8 cellular contexts compared by ENCODE assay signal in genomic region chr11:83156150-83156995, GRCh38. TPM values are rescaled to one million over a fixed set of nuclear protein-coding genes. Genes with fewer than 3 reads are reported as not detected.
DNase-seq lines count a peak whose midpoint lies in the region; FAIRE-seq and TF ChIP-seq lines count a peak whose summit lies in the region.

No MANE protein-coding gene starts in this region.

- H3K9me3 ChIP-seq in HAP-1 = no peaks in the 10 kb centered on the region
- no peaks in the 10 kb centered on the region for H3K9me3 ChIP-seq in MG63
- no peaks in the 10 kb centered on the region for H3K9me3 ChIP-seq in neural progenitor cell (ENCODE audit: low read depth)
- H3K9me3 ChIP-seq in thyroid gland = no peaks in the 10 kb centered on the region

- peaks cover 41% of the 10 kb centered on the region for H3K36me3 Mint-ChIP-seq in activated naive CD4-positive, alpha-beta T cell treated with anti-CD3 and anti-CD28 coated beads, Interleukin-2, amount 10 ng/mL, durations not matched to agents 7 days and 5 days
- peaks cover 9% of the 10 kb centered on the region for H3K36me3 Mint-ChIP-seq in neural progenitor cell

- DNase-seq in HAP-1 (ENCODE audit: low spot score in 2 of 2) (peak; percentile 99 to 100), MG63 (peak; percentile 98), SHP77 (lab: John Stamatoyannopoulos, UW) (peak; percentile 99 to 100), frontal cortex (ENCODE audit: low spot score in 2 of 2) (peak; percentile 89 to 94), neural progenitor cell (ENCODE audit: low spot score) (peak; percentile 99), thyroid gland (peak; percentile 99)
- peak; percentile 99 for DNase-seq in activated naive CD4-positive, alpha-beta T cell treated with anti-CD3 and anti-CD28 coated beads, Interleukin-2, amount 10 ng/mL, durations not matched to agents 7 days and 5 days

- no peaks in the 10 kb centered on the region for H3K9me3 Mint-ChIP-seq in activated naive CD4-positive, alpha-beta T cell treated with anti-CD3 and anti-CD28 coated beads, Interleukin-2, amount 10 ng/mL, durations not matched to agents 7 days and 5 days
- no peaks in the 10 kb centered on the region for H3K9me3 Mint-ChIP-seq in neural progenitor cell

- H3K4me1 Mint-ChIP-seq in activated naive CD4-positive, alpha-beta T cell treated with anti-CD3 and anti-CD28 coated beads, Interleukin-2, amount 10 ng/mL, durations not matched to agents 7 days and 5 days = peaks cover 35% of the 10 kb centered on the region
- H3K4me1 Mint-ChIP-seq in neural progenitor cell = peaks cover 25% of the 10 kb centered on the region

- in situ Hi-C loops in HAP-1 (cut with MboI; ENCODE audit: low sequenced_read_pairs) = loop anchor here (10.0 kb wide), 1 partner anchor 252 kb away; the partner anchor contains the start of genes DDIAS and PRCP

- H3F3A ChIP-seq in neural progenitor cell (ENCODE audit: low read depth) = peaks cover 25% of the 10 kb centered on the region

- peak overlapping the region; percentile 77 for H3K4me2 ChIP-seq in neural progenitor cell

- H3K27ac ChIP-seq in neural progenitor cell (peak overlapping the region; percentile 62), thyroid gland (peak overlapping the region; percentile 53 to 86 (median 83))

- H4K20me1 ChIP-seq in neural progenitor cell (ENCODE audit: low read depth) = peaks cover 42% of the 10 kb centered on the region

- peaks cover 26% of the 10 kb centered on the region for H3K36me3 ChIP-seq in HAP-1 (replicated peaks)
- peaks cover 36% of the 10 kb centered on the region for H3K36me3 ChIP-seq in MG63
- peaks cover 7% of the 10 kb centered on the region for H3K36me3 ChIP-seq in neural progenitor cell
- no peaks in the 10 kb centered on the region for H3K36me3 ChIP-seq in thyroid gland

- H2AFZ ChIP-seq in neural progenitor cell (replicated peaks) = peak overlapping the region; percentile 65

- H3K4me3 ChIP-seq in HAP-1 (peak overlapping the region; percentile 31), MG63 (peak overlapping the region; percentile 59), neural progenitor cell (peak overlapping the region; percentile 58), thyroid gland (replicated peaks in 1 of 3) (peak overlapping the region; percentile 41 to 61 (median 53))

- TF ChIP-seq POLR2A in thyroid gland (IDR thresholded peaks at IDR 0.05) = peak; percentile 54 to 64

- H3K79me2 ChIP-seq in neural progenitor cell (ENCODE audit: low read depth) = peaks cover 45% of the 10 kb centered on the region

- H3K27me3 ChIP-seq in HAP-1 (ENCODE audit: low read depth) (no peaks in the 10 kb centered on the region), MG63 (no peaks in the 10 kb centered on the region), neural progenitor cell (no peaks in the 10 kb centered on the region), thyroid gland (no peaks in the 10 kb centered on the region)

- WGBS in thyroid gland, 2 donors = 0 to 1% methylated on average over 24 to 30 of the region's 35 CpGs

- H3K4me1 ChIP-seq in HAP-1 (peaks cover 10% of the 10 kb centered on the region), neural progenitor cell (peaks cover 13% of the 10 kb centered on the region), thyroid gland (peaks cover 16 to 17% of the 10 kb centered on the region in 2 donors)

- peak overlapping the region; percentile 98 for H3K27ac Mint-ChIP-seq in activated naive CD4-positive, alpha-beta T cell treated with anti-CD3 and anti-CD28 coated beads, Interleukin-2, amount 10 ng/mL, durations not matched to agents 7 days and 5 days
- H3K27ac Mint-ChIP-seq in neural progenitor cell = peak overlapping the region; percentile 100

- intact Hi-C loops in thyroid gland (cut with DNase I) = loop anchor here (5.0 to 10.0 kb wide), 2 partner anchors 36 to 82 kb away; partner anchors contain the start of genes ANKRD42 and RAB30

- FAIRE-seq in G401.6 (lab: Jason Lieb, UNC) (peak; percentile 99), frontal cortex (lab: Jason Lieb, UNC) (peak; percentile 98)

- H3K9ac ChIP-seq in neural progenitor cell = no peak overlapping the region

- H3K27me3 Mint-ChIP-seq in activated naive CD4-positive, alpha-beta T cell treated with anti-CD3 and anti-CD28 coated beads, Interleukin-2, amount 10 ng/mL, durations not matched to agents 7 days and 5 days = peaks cover 5% of the 10 kb centered on the region
- no peaks in the 10 kb centered on the region for H3K27me3 Mint-ChIP-seq in neural progenitor cell (ENCODE audit: insufficient read depth, low read depth)

- CTCF ChIA-PET in activated naive CD4-positive, alpha-beta T cell treated with anti-CD3 and anti-CD28 coated beads, Interleukin-2, amount 10 ng/mL, durations not matched to agents 7 days and 5 days (lab: Charles Lee) = interaction anchor here (0.7 to 1.5 kb wide), 8 partner anchors 33 to 289 kb away, joined by 3 to 4 read pairs (median 4); no protein-coding TSS in a partner anchor

- peak overlapping the region; percentile 93 for H3K4me3 Mint-ChIP-seq in activated naive CD4-positive, alpha-beta T cell treated with anti-CD3 and anti-CD28 coated beads, Interleukin-2, amount 10 ng/mL, durations not matched to agents 7 days and 5 days
- H3K4me3 Mint-ChIP-seq in neural progenitor cell = peak overlapping the region; percentile 99

- no peak for TF ChIP-seq CTCF in neural progenitor cell (IDR thresholded peaks at IDR 0.05)
- no peak for TF ChIP-seq CTCF in thyroid gland (IDR thresholded peaks at IDR 0.05)

RNA-seq across cellular contexts. Expression of gene PCF11, which starts 0.6 kb away (rescaled TPM):
- 18.0 and 48.3 TPM in 2 replicates for total RNA-seq in MG63 (2014; rRNA removed; shearing (Covaris generic); ENCODE audit: low replicate concordance)
- total RNA-seq in frontal cortex (77.0 TPM), neural progenitor cell (ENCODE audit: low replicate concordance) (64.2 and 72.7 TPM in 2 replicates), thyroid gland (100 to 1,000 TPM in 3 of 4 donors, 10 to 100 TPM in 1; 77.2 to 168 (median 112) TPM)

RNA-seq across cellular contexts. Expression of gene ANKRD42, which starts 37.1 kb away (rescaled TPM):
- 6.1 and 12.4 TPM in 2 replicates for total RNA-seq in MG63 (2014; rRNA removed; shearing (Covaris generic); ENCODE audit: low replicate concordance)
- 8.6 TPM for total RNA-seq in frontal cortex
- 3.3 and 4.4 TPM in 2 replicates for total RNA-seq in neural progenitor cell (ENCODE audit: low replicate concordance)
- 10 to 100 TPM; 25.8 to 31.3 (median 30.1) TPM for total RNA-seq in thyroid gland

Comparison
In these comparisons a context has a peak if more than half of its experiments do, and no peak if none do; other contexts are left out.
1. Peak in every context shown above with its lines: DNase-seq, H3K4me3 ChIP-seq and H3K27ac ChIP-seq.